In genomic region chr7:155317114-155317434, GRCh38 we compare ENCODE assay signal across 32 cellular contexts.
"Had no signal": no experiment of that assay in that cellular context is flagged by ENCODE, and none has a peak within 500 bp of the region (broad histone marks: within the 10 kb centered on the region; RNA-seq: fewer than 3 reads in every experiment).

No MANE protein-coding gene starts in this region.

- H3K36me3 Mint-ChIP-seq: immature natural killer cell; natural killer cell treated with Interleukin-12 subunit alpha and Interleukin-12 subunit beta and Interleukin-15 and Interleukin-18, amount 100 ng/mL, for 72 hours had no signal

- H3K27ac ChIP-seq: neutrophil, pancreas, prostate gland, skin epidermis, stomach, testis, thyroid gland, transverse colon, vagina had no signal

- H3K9me3 Mint-ChIP-seq: immature natural killer cell; natural killer cell treated with Interleukin-12 subunit alpha and Interleukin-12 subunit beta and Interleukin-15 and Interleukin-18, amount 100 ng/mL, for 72 hours had no signal

- H3K36me3 ChIP-seq: left lung, neutrophil, pancreas, prostate gland, stomach, thyroid gland, transverse colon, upper lobe of left lung, vagina had no signal

- ATAC-seq: left colon; mucosa of descending colon; naive thymus-derived CD4-positive, alpha-beta T cell; right cardiac atrium; sciatic nerve; stimulated activated naive CD8-positive, alpha-beta T cell treated with anti-CD3 and anti-CD28 coated beads, Interleukin-15, Interleukin-2, amounts not matched to agents 100 U/mL and 50 U/mL, for 24 hours had no signal

- H3K4me1 Mint-ChIP-seq: immature natural killer cell; naive thymus-derived CD4-positive, alpha-beta T cell had no signal

- H3K4me3 Mint-ChIP-seq: immature natural killer cell; naive thymus-derived CD4-positive, alpha-beta T cell; natural killer cell treated with Interleukin-12 subunit alpha and Interleukin-12 subunit beta and Interleukin-15 and Interleukin-18, amount 100 ng/mL, for 72 hours; stimulated activated naive B cell treated with anti-CD40 and anti-IgM and Interleukin-4, amounts not matched to agents 10 μg/mL and 1 μg/mL and 100 μg/mL, for 72 hours had no signal

- H3K27me3 ChIP-seq: pancreas, stomach, testis, thyroid gland, transverse colon, upper lobe of left lung, vagina had no signal

- H3K27me3 Mint-ChIP-seq: natural killer cell treated with Interleukin-12 subunit alpha and Interleukin-12 subunit beta and Interleukin-15 and Interleukin-18, amount 100 ng/mL, for 72 hours; stimulated activated naive B cell treated with anti-CD40 and anti-IgM and Interleukin-4, amounts not matched to agents 10 μg/mL and 1 μg/mL and 100 μg/mL, for 72 hours had no signal

- H3K27ac Mint-ChIP-seq: immature natural killer cell; naive thymus-derived CD4-positive, alpha-beta T cell; natural killer cell treated with Interleukin-12 subunit alpha and Interleukin-12 subunit beta and Interleukin-15 and Interleukin-18, amount 100 ng/mL, for 72 hours; stimulated activated naive B cell treated with anti-CD40 and anti-IgM and Interleukin-4, amounts not matched to agents 10 μg/mL and 1 μg/mL and 100 μg/mL, for 72 hours had no signal

- H3K4me3 ChIP-seq: left lung, lung, mucosa of descending colon, pancreas, prostate gland, skin epidermis, stomach, testis, thyroid gland, transverse colon, upper lobe of left lung, vagina had no signal

- H3K4me1 ChIP-seq: left lung, pancreas, prostate gland, stomach, testis, thyroid gland, transverse colon, upper lobe of left lung, vagina had no signal

- DNase-seq: hypothalamus; immature natural killer cell; kidney; left colon; left lung; midbrain; mucosa of descending colon; naive thymus-derived CD4-positive, alpha-beta T cell; occipital lobe; pancreas; posterior cingulate gyrus; retina; right cardiac atrium; stimulated activated CD4-positive, alpha-beta T cell treated with anti-CD3 and anti-CD28 coated beads, Interleukin-12 subunit alpha, Interleukin-12 subunit beta, amount 100 ng/mL, for 4 hours; stimulated activated CD4-positive, alpha-beta T cell treated with anti-CD3 and anti-CD28 coated beads, Interleukin-15, amount 100 ng/mL, for 24 hours; stimulated activated CD4-positive, alpha-beta T cell treated with anti-CD3 and anti-CD28 coated beads, Interleukin-2, amount 100 ng/mL, for 24 hours; stimulated activated CD4-positive, alpha-beta T cell treated with anti-CD3 and anti-CD28 coated beads, Interleukin-4, amount 100 ng/mL, for 1 hour; stimulated activated naive B cell treated with anti-CD40 and anti-IgM and Interleukin-4, amounts not matched to agents 10 μg/mL and 1 μg/mL and 100 μg/mL, for 72 hours; stimulated activated naive CD8-positive, alpha-beta T cell treated with anti-CD3 and anti-CD28 coated beads, Interleukin-15, Interleukin-2, amounts not matched to agents 100 U/mL and 50 U/mL, for 24 hours; stomach; testis; thyroid gland; transverse colon had no signal

- H3K9me3 ChIP-seq: left lung, mucosa of descending colon, neutrophil, pancreas, prostate gland, stomach, testis, thyroid gland, transverse colon, upper lobe of left lung, vagina had no signal

- FAIRE-seq: islet of Langerhans, kidney, pancreas had no signal
